8 cellular contexts compared by ENCODE assay signal in genomic region chr20:20501128-20501527, GRCh38.
"Had no signal": no experiment of that assay in that cellular context is flagged by ENCODE, and none has a peak within 500 bp of the region (broad histone marks: within the 10 kb centered on the region; RNA-seq: fewer than 3 reads in every experiment).

No MANE protein-coding gene starts in this region.

- H3K4me3 Mint-ChIP-seq: HFFc6 had no signal

- H3K27ac ChIP-seq: GM23248 had no signal

- DNase-seq: GM23248, GOT3, H7, HFFc6, IMR-90 had no signal

- ATAC-seq: HCT116, K562 had no signal

- FAIRE-seq: HTR-8/SVneo, K562 had no signal

- H3K9me3 Mint-ChIP-seq: HFFc6 had no signal

- H3K27ac Mint-ChIP-seq: HFFc6 had no signal
